13 cellular contexts compared by ENCODE assay signal in genomic region chr9:119026120-119026519, GRCh38.
A peak's percentile ranks its signal among the peaks of the same experiment; 100 is the strongest.
DNase-seq lines count a peak whose midpoint lies in the region; ATAC-seq, FAIRE-seq and TF ChIP-seq lines count a peak whose summit lies in the region.
"Had no signal": no experiment of that assay in that cellular context is flagged by ENCODE, and none has a peak within 500 bp of the region (broad histone marks: within the 10 kb centered on the region; RNA-seq: fewer than 3 reads in every experiment).

No MANE protein-coding gene starts in this region.

- no peak overlapping the region for H3K9ac ChIP-seq in astrocyte (ENCODE audit: low read length)

- H3K9me3 Mint-ChIP-seq in astrocyte (ENCODE audit: unreplicated experiment) = no peaks in the 10 kb centered on the region
- H3K9me3 Mint-ChIP-seq: activated naive CD4-positive, alpha-beta T cell treated with anti-CD3 and anti-CD28 coated beads for 36 hours had no signal

- no peak overlapping the region for H3K27ac ChIP-seq in astrocyte (ENCODE audit: low read depth, low read length)
- H3K27ac ChIP-seq: neutrophil had no signal

- no peaks in the 10 kb centered on the region for H3K27me3 Mint-ChIP-seq in astrocyte (ENCODE audit: low read depth, unreplicated experiment)

- H3K4me3 Mint-ChIP-seq in astrocyte (ENCODE audit: unreplicated experiment) = no peak overlapping the region
- H3K4me3 Mint-ChIP-seq: activated naive CD4-positive, alpha-beta T cell treated with anti-CD3 and anti-CD28 coated beads for 36 hours had no signal

- no peak overlapping the region for H2AFZ ChIP-seq in astrocyte (ENCODE audit: low read depth, low read length)

- H3K27ac Mint-ChIP-seq in astrocyte (ENCODE audit: unreplicated experiment) = peak overlapping the region; percentile 70
- H3K27ac Mint-ChIP-seq: activated naive CD4-positive, alpha-beta T cell treated with anti-CD3 and anti-CD28 coated beads for 36 hours had no signal

- no peak for TF ChIP-seq CTCF in astrocyte (IDR thresholded peaks at IDR 0.05; ENCODE audit: insufficient read depth, low read depth, low read length)

- DNase-seq in NCI-H1105 (lab: John Stamatoyannopoulos, UW) (peak; percentile 52), astrocyte (ENCODE audit: low read depth) (peak; percentile 79), iris pigment epithelial cell (ENCODE audit: low read depth) (peak; percentile 10), stromal cell of bone marrow (ENCODE audit: low read depth) (peak; percentile 80), GDM1 (lab: John Stamatoyannopoulos, UW) (no peak)
- DNase-seq in activated CD4-positive, alpha-beta T cell treated with anti-CD3 and anti-CD28 coated beads for 48 hours = no peak
- DNase-seq in stimulated activated CD4-positive, alpha-beta T cell treated with anti-CD3 and anti-CD28 coated beads, Interleukin-4, amount 100 ng/mL, for 1 hour = no peak
- DNase-seq: activated naive CD4-positive, alpha-beta T cell treated with anti-CD3 and anti-CD28 coated beads for 36 hours; NCI-H1417 treated with DMSO at 0.1 percent for 48 hours; stimulated activated naive CD4-positive, alpha-beta T cell treated with Interleukin-2 at 50 U/mL for 16 hours; T-helper 9 cell had no signal

- no peaks in the 10 kb centered on the region for H3K9me3 ChIP-seq in astrocyte (ENCODE audit: insufficient read depth, low read depth, low read length)
- H3K9me3 ChIP-seq: neutrophil had no signal

- H3K36me3 ChIP-seq in astrocyte (ENCODE audit: insufficient read depth, low read length) = no peaks in the 10 kb centered on the region
- H3K36me3 ChIP-seq: neutrophil had no signal

- peaks cover 23% of the 10 kb centered on the region for H3K4me1 Mint-ChIP-seq in astrocyte (ENCODE audit: low read depth, unreplicated experiment)

- FAIRE-seq in astrocyte (lab: Jason Lieb, UNC) = no peak

- H3K4me2 ChIP-seq in astrocyte (ENCODE audit: low read length) = no peak overlapping the region

- H3K79me2 ChIP-seq in astrocyte (ENCODE audit: insufficient read depth, low read length) = no peaks in the 10 kb centered on the region

- ATAC-seq in GM19455 (IDR thresholded peaks at IDR 0.05; ENCODE audit: unreplicated experiment) = no peak

- no peaks in the 10 kb centered on the region for H3K4me1 ChIP-seq in astrocyte (ENCODE audit: insufficient read depth, low read length)

- no peaks in the 10 kb centered on the region for H4K20me1 ChIP-seq in astrocyte (ENCODE audit: insufficient read depth, low read length)

- no peaks in the 10 kb centered on the region for H3K36me3 Mint-ChIP-seq in astrocyte (ENCODE audit: low read depth, unreplicated experiment)

- H3K4me3 ChIP-seq in astrocyte (ENCODE audit: insufficient read depth, low read depth, low read length) = no peak overlapping the region

- H3K27me3 ChIP-seq in astrocyte (ENCODE audit: insufficient read depth, low read length) = no peaks in the 10 kb centered on the region
- H3K27me3 ChIP-seq: neutrophil had no signal

Comparison
In these comparisons a context has a peak if more than half of its experiments do, and no peak if none do; other contexts are left out.
1. DNase-seq: peak in NCI-H1105 (single experiment), astrocyte (single experiment), iris pigment epithelial cell (single experiment) and stromal cell of bone marrow (single experiment); none in activated CD4-positive, alpha-beta T cell treated with anti-CD3 and anti-CD28 coated beads for 48 hours (single experiment), GDM1 (single experiment) and stimulated activated CD4-positive, alpha-beta T cell treated with anti-CD3 and anti-CD28 coated beads, Interleukin-4, amount 100 ng/mL, for 1 hour (single experiment).